ENCODE assay signal across 1 cellular context in the genomic region with DNA sequence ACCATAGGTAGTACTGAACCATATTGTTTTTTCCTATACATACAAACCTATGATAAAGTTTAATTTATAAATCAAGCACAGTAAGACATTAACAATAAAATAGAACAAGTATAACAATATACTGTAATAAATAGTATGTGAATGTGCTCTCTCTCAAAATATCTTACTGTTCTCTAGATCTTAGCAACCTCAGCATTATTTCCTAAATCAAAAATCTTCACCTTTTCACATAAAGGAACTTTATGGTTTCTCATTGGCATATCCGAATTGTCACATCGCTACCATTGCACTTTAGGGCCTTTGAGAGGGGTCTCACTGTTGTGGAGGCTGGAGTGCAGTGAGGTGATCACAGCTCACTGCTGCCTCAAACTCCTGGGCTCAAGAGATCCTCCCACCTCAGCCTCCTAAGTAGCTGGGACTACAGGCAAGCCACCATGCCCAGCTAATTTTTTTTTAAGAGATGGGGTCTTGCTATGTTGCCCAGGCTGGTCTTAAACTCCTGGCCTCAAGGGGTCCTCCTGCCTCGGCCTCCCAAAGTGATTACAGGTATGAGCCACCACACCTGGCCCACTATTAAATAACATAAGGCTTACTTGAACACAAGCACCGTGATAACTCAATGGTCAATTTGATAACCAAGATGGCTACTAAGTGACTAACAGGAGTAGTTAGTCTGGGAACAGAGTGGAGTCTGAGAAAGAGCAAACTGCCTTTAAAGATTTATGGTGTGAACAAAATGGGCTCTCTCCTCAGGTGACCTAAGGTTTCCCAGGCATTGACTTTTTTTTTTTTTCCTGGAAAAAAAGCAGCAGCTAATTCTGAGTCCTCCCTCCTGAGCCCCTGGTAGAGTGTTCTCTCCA.
TF ChIP-seq lines count a peak whose summit lies in the region.

No MANE protein-coding gene starts in this region.

TF ChIP-seq in A549, 52 proteins besides CTCF, POLR2A, EP300 and RAD21 (continued from another document):
- TF ChIP-seq, protein P1, sequence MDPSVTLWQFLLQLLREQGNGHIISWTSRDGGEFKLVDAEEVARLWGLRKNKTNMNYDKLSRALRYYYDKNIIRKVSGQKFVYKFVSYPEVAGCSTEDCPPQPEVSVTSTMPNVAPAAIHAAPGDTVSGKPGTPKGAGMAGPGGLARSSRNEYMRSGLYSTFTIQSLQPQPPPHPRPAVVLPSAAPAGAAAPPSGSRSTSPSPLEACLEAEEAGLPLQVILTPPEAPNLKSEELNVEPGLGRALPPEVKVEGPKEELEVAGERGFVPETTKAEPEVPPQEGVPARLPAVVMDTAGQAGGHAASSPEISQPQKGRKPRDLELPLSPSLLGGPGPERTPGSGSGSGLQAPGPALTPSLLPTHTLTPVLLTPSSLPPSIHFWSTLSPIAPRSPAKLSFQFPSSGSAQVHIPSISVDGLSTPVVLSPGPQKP (IDR thresholded peaks at IDR 0.05; ENCODE audit: low read depth, low read length), result no peak
- no peak for TF ChIP-seq RCOR1 (IDR thresholded peaks at IDR 0.05; ENCODE audit: low read depth, low read length)
